In the genomic region with DNA sequence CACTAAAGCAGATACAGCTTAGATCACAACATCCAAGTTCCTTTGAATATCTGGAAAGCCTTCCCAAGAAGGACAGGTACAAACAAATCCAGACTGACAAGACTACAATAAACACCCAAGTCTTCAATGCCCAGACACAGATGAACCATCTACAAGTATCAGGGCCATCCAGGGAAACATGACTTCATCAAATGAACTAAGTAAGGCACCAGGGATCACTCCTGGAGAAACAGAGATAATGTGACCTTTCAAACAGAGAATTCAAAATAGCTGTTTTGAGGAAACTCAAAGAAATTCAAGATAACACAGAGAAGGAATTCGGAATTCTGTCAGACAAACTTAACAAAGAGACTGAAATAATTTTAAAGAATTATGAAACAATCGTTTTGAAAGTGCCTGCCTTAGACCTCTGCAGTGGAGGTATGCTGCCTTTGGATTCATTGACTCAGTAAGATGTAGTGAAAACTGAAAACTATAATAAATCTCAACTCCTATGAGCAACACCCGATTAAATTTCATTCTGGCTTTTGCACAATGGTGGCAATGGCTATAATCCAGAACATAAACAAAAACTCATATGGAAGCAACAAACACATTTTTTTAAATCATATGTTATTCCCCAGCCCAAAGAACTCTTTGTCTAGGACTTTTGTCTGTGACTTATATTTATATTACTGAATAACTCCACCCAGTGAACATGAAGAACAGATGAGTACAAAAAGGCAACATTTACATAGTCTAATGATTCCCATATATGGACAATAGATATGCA, we compare ENCODE assay signal across 2 cellular contexts.
TF ChIP-seq lines count a peak whose summit lies in the region.

No MANE protein-coding gene starts in this region.

TF ChIP-seq in IMR-90, 13 proteins besides CTCF, POLR2A, EP300 and RAD21 (continued from another document):
- TF ChIP-seq RCOR1 (IDR thresholded peaks at IDR 0.05; ENCODE audit: insufficient replicate concordance, low read length) = no peak
- TF ChIP-seq CHD1 (IDR thresholded peaks at IDR 0.05; ENCODE audit: low read depth, low read length) = no peak
- no peak for TF ChIP-seq USF2 (IDR thresholded peaks at IDR 0.05; ENCODE audit: low read depth, low read length)
- no peak for TF ChIP-seq FOS (IDR thresholded peaks at IDR 0.05; ENCODE audit: low read depth, low read length)
- no peak for TF ChIP-seq BHLHE40 (IDR thresholded peaks at IDR 0.05; ENCODE audit: low read depth, low read length)
- no peak for TF ChIP-seq MAFK (IDR thresholded peaks at IDR 0.05; ENCODE audit: low read depth, low read length)
- peak; percentile 76 for TF ChIP-seq CEBPB (IDR thresholded peaks at IDR 0.05; ENCODE audit: low read depth, low read length)
- TF ChIP-seq MXI1 (IDR thresholded peaks at IDR 0.05; ENCODE audit: borderline replicate concordance, low read depth, low read length) = no peak

TF ChIP-seq in neural cell, 6 proteins besides CTCF, POLR2A, EP300 and RAD21:
- TF ChIP-seq, protein P1, sequence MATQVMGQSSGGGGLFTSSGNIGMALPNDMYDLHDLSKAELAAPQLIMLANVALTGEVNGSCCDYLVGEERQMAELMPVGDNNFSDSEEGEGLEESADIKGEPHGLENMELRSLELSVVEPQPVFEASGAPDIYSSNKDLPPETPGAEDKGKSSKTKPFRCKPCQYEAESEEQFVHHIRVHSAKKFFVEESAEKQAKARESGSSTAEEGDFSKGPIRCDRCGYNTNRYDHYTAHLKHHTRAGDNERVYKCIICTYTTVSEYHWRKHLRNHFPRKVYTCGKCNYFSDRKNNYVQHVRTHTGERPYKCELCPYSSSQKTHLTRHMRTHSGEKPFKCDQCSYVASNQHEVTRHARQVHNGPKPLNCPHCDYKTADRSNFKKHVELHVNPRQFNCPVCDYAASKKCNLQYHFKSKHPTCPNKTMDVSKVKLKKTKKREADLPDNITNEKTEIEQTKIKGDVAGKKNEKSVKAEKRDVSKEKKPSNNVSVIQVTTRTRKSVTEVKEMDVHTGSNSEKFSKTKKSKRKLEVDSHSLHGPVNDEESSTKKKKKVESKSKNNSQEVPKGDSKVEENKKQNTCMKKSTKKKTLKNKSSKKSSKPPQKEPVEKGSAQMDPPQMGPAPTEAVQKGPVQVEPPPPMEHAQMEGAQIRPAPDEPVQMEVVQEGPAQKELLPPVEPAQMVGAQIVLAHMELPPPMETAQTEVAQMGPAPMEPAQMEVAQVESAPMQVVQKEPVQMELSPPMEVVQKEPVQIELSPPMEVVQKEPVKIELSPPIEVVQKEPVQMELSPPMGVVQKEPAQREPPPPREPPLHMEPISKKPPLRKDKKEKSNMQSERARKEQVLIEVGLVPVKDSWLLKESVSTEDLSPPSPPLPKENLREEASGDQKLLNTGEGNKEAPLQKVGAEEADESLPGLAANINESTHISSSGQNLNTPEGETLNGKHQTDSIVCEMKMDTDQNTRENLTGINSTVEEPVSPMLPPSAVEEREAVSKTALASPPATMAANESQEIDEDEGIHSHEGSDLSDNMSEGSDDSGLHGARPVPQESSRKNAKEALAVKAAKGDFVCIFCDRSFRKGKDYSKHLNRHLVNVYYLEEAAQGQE (IDR thresholded peaks at IDR 0.05; ENCODE audit: borderline replicate concordance) = no peak
- TF ChIP-seq MXI1 (conservative IDR thresholded peaks at IDR 0.05; ENCODE audit: poor library complexity, severe bottlenecking) (no peak), EZH2 (IDR thresholded peaks at IDR 0.05; ENCODE audit: borderline replicate concordance, insufficient read depth, low read length, poor library complexity, severe bottlenecking) (no peak), TAF1 (IDR thresholded peaks at IDR 0.05; ENCODE audit: low read depth) (no peak), SMC3 (conservative IDR thresholded peaks at IDR 0.05; ENCODE audit: poor library complexity) (no peak), POLR2AphosphoS5 (IDR thresholded peaks at IDR 0.05) (no peak)
